8 cellular contexts compared by ENCODE assay signal in the genomic region with DNA sequence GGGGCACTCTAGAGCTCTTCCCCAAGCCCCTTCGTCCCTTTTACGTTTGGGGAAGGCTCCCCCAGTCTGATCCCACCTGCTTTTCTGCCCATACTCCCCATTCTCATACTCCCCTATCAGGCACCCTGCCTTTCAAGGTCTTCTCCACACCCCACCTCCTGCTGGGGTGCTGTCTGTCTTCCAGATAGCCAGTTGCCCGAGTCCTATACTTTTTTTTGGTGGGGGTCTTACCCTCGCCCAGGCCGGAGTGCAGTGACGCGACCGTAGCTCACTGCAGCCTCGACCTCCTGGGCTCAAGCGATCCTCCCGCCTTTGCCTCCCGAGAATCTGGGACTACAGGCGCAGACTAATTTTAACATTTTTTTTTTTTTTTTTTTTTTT. TPM values are rescaled to one million over a fixed set of nuclear protein-coding genes. Genes with fewer than 3 reads are reported as not detected.
A peak's percentile ranks its signal among the peaks of the same experiment; 100 is the strongest.
DNase-seq lines count a peak whose midpoint lies in the region; ATAC-seq and TF ChIP-seq lines count a peak whose summit lies in the region.

No MANE protein-coding gene starts in this region.

- no peaks in the 10 kb centered on the region for H3K36me3 Mint-ChIP-seq in activated T-cell treated with anti-CD3 and anti-CD28 coated beads, Interleukin-2, amount 50 U/mL, for 72 hours (ENCODE audit: insufficient read depth in 2 of 2)
- H3K36me3 Mint-ChIP-seq in type B pancreatic cell: no peaks in the 10 kb centered on the region

- peak overlapping the region; percentile 91 to 96 for H3K4me3 Mint-ChIP-seq in activated T-cell treated with anti-CD3 and anti-CD28 coated beads, Interleukin-2, amount 50 U/mL, for 72 hours
- H3K4me3 Mint-ChIP-seq in type B pancreatic cell: peak overlapping the region; percentile 96

- H3K36me3 ChIP-seq in adipocyte (ENCODE audit: control insufficient read depth, insufficient read depth, low read length, severe bottlenecking): peaks cover 5% of the 10 kb centered on the region

- intact Hi-C loops in lower leg skin (cut with DNase I; ENCODE audit: low total_unique reads): loop anchor here (5.0 kb wide), 2 partner anchors 103 to 118 kb away; a partner anchor contains a TSS

- no peaks in the 10 kb centered on the region for H3K27me3 ChIP-seq in adipocyte (replicated peaks; ENCODE audit: control insufficient read depth, insufficient read depth, low read length)

- H3K4me1 Mint-ChIP-seq in activated T-cell treated with anti-CD3 and anti-CD28 coated beads, Interleukin-2, amount 50 U/mL, for 72 hours (ENCODE audit: low read depth): peaks cover 33% of the 10 kb centered on the region
- peaks cover 21% of the 10 kb centered on the region for H3K4me1 Mint-ChIP-seq in type B pancreatic cell (ENCODE audit: unreplicated experiment)

- H3K9ac ChIP-seq in adipocyte (ENCODE audit: low read length): peak overlapping the region; percentile 83

- ATAC-seq in activated T-cell treated with anti-CD3 and anti-CD28 coated beads, Interleukin-2, amount 50 U/mL, for 72 hours (replicated peaks in 1 of 2): no peak

- peak overlapping the region; percentile 69 for H3K27ac Mint-ChIP-seq in activated T-cell treated with anti-CD3 and anti-CD28 coated beads, Interleukin-2, amount 50 U/mL, for 72 hours
- peak overlapping the region; percentile 97 for H3K27ac Mint-ChIP-seq in type B pancreatic cell

- TF ChIP-seq CTCF in lower leg skin (IDR thresholded peaks at IDR 0.05) (no peak), type B pancreatic cell (conservative IDR thresholded peaks at IDR 0.05) (no peak)

- H3K27me3 Mint-ChIP-seq in activated T-cell treated with anti-CD3 and anti-CD28 coated beads, Interleukin-2, amount 50 U/mL, for 72 hours (ENCODE audit: low read depth): no peaks in the 10 kb centered on the region
- peaks cover 11% of the 10 kb centered on the region for H3K27me3 Mint-ChIP-seq in type B pancreatic cell

- no peak for TF ChIP-seq POLR2A in lower leg skin (IDR thresholded peaks at IDR 0.05)

- peak overlapping the region; percentile 94 for H3K4me3 ChIP-seq in adipocyte (ENCODE audit: low read length)
- H3K4me3 ChIP-seq in lower leg skin (ENCODE audit: low read depth, poor library complexity, severe bottlenecking): peak overlapping the region; percentile 42

- no peak for DNase-seq in activated T-cell treated with anti-CD3 and anti-CD28 coated beads, Interleukin-2, amount 50 U/mL, for 72 hours
- no peak for DNase-seq in activated T-cell treated with anti-CD3 and anti-CD28 coated beads, Interleukin-2, amount 50 U/mL, for 48 hours
- DNase-seq in adipocyte (ENCODE audit: low read depth) (no peak), lower leg skin (ENCODE audit: low spot score in 2 of 2) (no peak), type B pancreatic cell (ENCODE audit: extremely low spot score, unreplicated experiment) (no peak), NCI-H82 (lab: John Stamatoyannopoulos, UW) (no peak), NCI-H2227 (lab: John Stamatoyannopoulos, UW; ENCODE audit: unreplicated experiment) (no peak), MV-4-11 (lab: John Stamatoyannopoulos, UW) (no peak)

- no peaks in the 10 kb centered on the region for H3K9me3 ChIP-seq in adipocyte (ENCODE audit: control insufficient read depth, low read length)

- H3K4me1 ChIP-seq in adipocyte (ENCODE audit: control insufficient read depth, insufficient read depth, low read length): peaks cover 21% of the 10 kb centered on the region

- no peaks in the 10 kb centered on the region for H3K9me3 Mint-ChIP-seq in activated T-cell treated with anti-CD3 and anti-CD28 coated beads, Interleukin-2, amount 50 U/mL, for 72 hours
- H3K9me3 Mint-ChIP-seq in type B pancreatic cell: peaks cover 3% of the 10 kb centered on the region

- WGBS in lower leg skin, 2 donors: 44 to 47% methylated on average over 13 of the region's 13 CpGs

RNA-seq across cellular contexts. Expression of a gene that starts 0.8 kb away (rescaled TPM):
- 10 to 100 TPM; 10.2 to 12.2 TPM for total RNA-seq in activated T-cell treated with anti-CD3 and anti-CD28 coated beads, Interleukin-2, amount 50 U/mL, for 72 hours
- total RNA-seq in lower leg skin (10 to 100 TPM; 24.9 to 29.0 (median 26.3) TPM), type B pancreatic cell (ENCODE audit: low replicate concordance) (43.9 and 104 TPM in 2 replicates)

RNA-seq across cellular contexts. Expression of a gene that starts 19.9 kb away (rescaled TPM):
- 10 to 100 TPM; 28.6 to 37.5 TPM for total RNA-seq in activated T-cell treated with anti-CD3 and anti-CD28 coated beads, Interleukin-2, amount 50 U/mL, for 72 hours
- total RNA-seq in lower leg skin: 1 to 10 TPM; 2.9 to 9.2 (median 4.6) TPM
- 27.3 and 35.1 TPM in 2 replicates for total RNA-seq in type B pancreatic cell (ENCODE audit: low replicate concordance)

RNA-seq across cellular contexts. Expression of a gene that starts 30.7 kb away (rescaled TPM):
- not detected for total RNA-seq in activated T-cell treated with anti-CD3 and anti-CD28 coated beads, Interleukin-2, amount 50 U/mL, for 72 hours
- total RNA-seq in lower leg skin (10 to 100 TPM; 11.8 to 24.3 (median 19.3) TPM), type B pancreatic cell (ENCODE audit: low replicate concordance) (13.6 and 41.7 TPM in 2 replicates)

RNA-seq across cellular contexts. Expression of a gene that starts 56.0 kb away (rescaled TPM):
- total RNA-seq in activated T-cell treated with anti-CD3 and anti-CD28 coated beads, Interleukin-2, amount 50 U/mL, for 72 hours: 10 to 100 TPM; 87.0 to 90.9 TPM
- 10 to 100 TPM; 46.3 to 57.8 (median 53.2) TPM for total RNA-seq in lower leg skin
- 65.8 and 68.4 TPM in 2 replicates for total RNA-seq in type B pancreatic cell (ENCODE audit: low replicate concordance)

RNA-seq across cellular contexts. Expression of a gene that starts 56.1 kb away (rescaled TPM):
- total RNA-seq in activated T-cell treated with anti-CD3 and anti-CD28 coated beads, Interleukin-2, amount 50 U/mL, for 72 hours: 1 to 10 TPM; 4.3 to 5.8 TPM
- total RNA-seq in lower leg skin: 1 to 10 TPM; 3.4 to 6.1 (median 4.1) TPM
- total RNA-seq in type B pancreatic cell (ENCODE audit: low replicate concordance): 14.7 and 15.0 TPM in 2 replicates

Comparison
In these comparisons a context has a peak if more than half of its experiments do, and no peak if none do; other contexts are left out.
1. RNA of a gene that starts 30.7 kb away (total RNA-seq): 11.8 to 24.3 TPM in lower leg skin and 13.6 to 41.7 TPM in type B pancreatic cell; not detected in activated T-cell treated with anti-CD3 and anti-CD28 coated beads, Interleukin-2, amount 50 U/mL, for 72 hours; every median in the first group is over 10 times any median in the second.